Comparison of ENCODE assay signal across 13 cellular contexts in the genomic region with DNA sequence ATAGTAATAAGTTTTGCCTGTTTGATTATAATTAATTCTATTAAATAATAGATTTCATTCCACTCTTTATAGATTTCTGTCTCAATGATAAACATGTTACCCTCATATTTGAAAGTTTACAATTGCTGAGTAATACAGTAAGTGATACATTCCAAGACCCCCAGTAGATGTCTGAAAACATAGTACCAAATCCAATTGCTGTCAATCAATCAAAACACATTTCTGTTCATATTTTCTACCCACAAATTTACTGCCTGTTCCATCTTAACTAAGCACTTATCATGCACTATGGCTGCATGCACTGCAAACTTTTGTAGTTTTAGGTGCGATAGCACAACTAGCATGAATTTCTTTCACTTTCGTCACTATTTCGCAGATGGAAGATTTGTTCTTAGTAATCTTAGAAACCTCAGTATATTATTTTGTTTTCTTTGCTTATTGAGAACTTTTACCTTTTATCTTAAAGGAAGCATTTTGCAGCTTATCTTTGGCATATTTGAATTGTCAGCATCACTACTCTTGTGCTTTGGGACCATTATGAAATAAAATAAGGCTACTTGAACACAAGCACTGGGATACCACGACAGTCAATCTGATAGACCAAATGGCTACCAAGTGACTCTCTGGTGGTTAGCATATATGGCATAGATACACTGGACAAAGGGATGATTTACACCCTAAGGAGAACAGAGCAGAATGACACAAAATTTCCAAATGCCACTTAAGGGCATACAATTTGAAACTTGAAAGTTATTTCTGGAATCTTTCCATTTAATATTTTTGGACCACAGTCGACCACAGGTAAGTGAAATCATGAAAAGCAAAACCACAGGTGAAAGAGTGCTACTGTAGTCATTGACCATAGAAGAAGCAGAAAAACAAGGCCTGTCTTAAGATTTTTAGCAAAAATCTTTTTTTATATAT.
DNase-seq lines count a peak whose midpoint lies in the region; ATAC-seq, FAIRE-seq and TF ChIP-seq lines count a peak whose summit lies in the region.
"Had no signal": no experiment of that assay in that cellular context is flagged by ENCODE, and none has a peak within 500 bp of the region (broad histone marks: within the 10 kb centered on the region; RNA-seq: fewer than 3 reads in every experiment).

No MANE protein-coding gene starts in this region.

- 0 out of 2 replicates have a peak overlapping the region, but pooled peaks have one; percentile 25 for H3K4me2 ChIP-seq in DOHH2 (ENCODE audit: low read length)
- H3K4me2 ChIP-seq: BLaER1 had no signal

- no peak overlapping the region for H3K4me3 ChIP-seq in DOHH2 (ENCODE audit: low read length)
- H3K4me3 ChIP-seq: BLaER1, coronary artery, heart left ventricle, SJSA1, suprapubic skin had no signal

- no peaks in the 10 kb centered on the region for H3F3A ChIP-seq in DOHH2 (ENCODE audit: control insufficient read depth, insufficient read depth)

- H3K9me2 ChIP-seq in DOHH2 (replicated peaks; ENCODE audit: control insufficient read depth, low read length) = no peaks in the 10 kb centered on the region

- no peak for TF ChIP-seq CTCF in DOHH2 (IDR thresholded peaks at IDR 0.05; ENCODE audit: low read depth, low read length, poor library complexity, severe bottlenecking)

- H3K79me2 ChIP-seq in DOHH2 (ENCODE audit: control insufficient read depth, low read length) = no peaks in the 10 kb centered on the region

- DNase-seq in GM19239 (ENCODE audit: insufficient read length, low spot score) = no peak
- DNase-seq in foreskin melanocyte = no peak
- no peak for DNase-seq in NK-92 (lab: John Stamatoyannopoulos, UW; ENCODE audit: unreplicated experiment)
- DNase-seq in NCI-H510A (lab: John Stamatoyannopoulos, UW) = no peak
- no peak for DNase-seq in GM03348 (ENCODE audit: low spot score)
- DNase-seq: heart left ventricle had no signal

- H3K9me3 ChIP-seq in DOHH2 (ENCODE audit: control insufficient read depth, insufficient read depth, low read length) = no peaks in the 10 kb centered on the region
- H3K9me3 ChIP-seq: BLaER1, heart left ventricle, SJSA1, suprapubic skin had no signal

- H3K36me3 ChIP-seq in DOHH2 (ENCODE audit: control insufficient read depth, low read length) = no peaks in the 10 kb centered on the region
- H3K36me3 ChIP-seq: BLaER1, heart left ventricle, SJSA1, suprapubic skin had no signal

- H4K20me1 ChIP-seq in DOHH2 (ENCODE audit: control insufficient read depth, insufficient read depth, low read depth, low read length) = no peaks in the 10 kb centered on the region
- H4K20me1 ChIP-seq: BLaER1 had no signal

- ATAC-seq in HG02759 (IDR thresholded peaks at IDR 0.05; ENCODE audit: unreplicated experiment) = peak; percentile 76
- ATAC-seq in HG03558 (IDR thresholded peaks at IDR 0.05; ENCODE audit: extremely low read depth, unreplicated experiment) = peak; percentile 73
- ATAC-seq: heart left ventricle had no signal

- H3K4me1 ChIP-seq in DOHH2 (ENCODE audit: control insufficient read depth, low read length) = peaks cover 3% of the 10 kb centered on the region
- H3K4me1 ChIP-seq: BLaER1 had no signal

- H3K27ac ChIP-seq in DOHH2 (ENCODE audit: low read depth, low read length) = no peak overlapping the region
- H3K27ac ChIP-seq: BLaER1, coronary artery, heart left ventricle, SJSA1, suprapubic skin had no signal

- peak; percentile 83 for FAIRE-seq in GM19239 (lab: Jason Lieb, UNC)

- no peaks in the 10 kb centered on the region for H3K27me3 ChIP-seq in DOHH2 (ENCODE audit: control insufficient read depth, low read length)
- H3K27me3 ChIP-seq: BLaER1, heart left ventricle, SJSA1, suprapubic skin had no signal
